8 cellular contexts compared by ENCODE assay signal in genomic region chr2:178450574-178451429, GRCh38. TPM values are rescaled to one million over a fixed set of nuclear protein-coding genes. Genes with fewer than 3 reads are reported as not detected.
DNase-seq lines count a peak whose midpoint lies in the region; ATAC-seq and TF ChIP-seq lines count a peak whose summit lies in the region.

A gene with protein sequence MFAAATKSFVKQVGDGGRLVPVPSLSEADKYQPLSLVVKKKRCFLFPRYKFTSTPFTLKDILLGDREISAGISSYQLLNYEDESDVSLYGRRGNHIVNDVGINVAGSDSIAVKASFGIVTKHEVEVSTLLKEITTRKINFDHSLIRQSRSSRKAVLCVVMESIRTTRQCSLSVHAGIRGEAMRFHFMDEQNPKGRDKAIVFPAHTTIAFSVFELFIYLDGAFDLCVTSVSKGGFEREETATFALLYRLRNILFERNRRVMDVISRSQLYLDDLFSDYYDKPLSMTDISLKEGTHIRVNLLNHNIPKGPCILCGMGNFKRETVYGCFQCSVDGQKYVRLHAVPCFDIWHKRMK (plus strand): TSS chr2:178451378. CDS start chr2:178453410, 2,032 bp downstream.
Gene PRKRA, minus strand, starts transcription at chr2:178451175. Its CDS starts 145 bp downstream, at chr2:178451030.

- no peaks in the 10 kb centered on the region for H3K27me3 ChIP-seq in thymus (ENCODE audit: control insufficient read depth, insufficient read depth)

- TF ChIP-seq POLR2A in GM10847 (IDR thresholded peaks at IDR 0.05; ENCODE audit: extremely low read depth, insufficient read length), result peak; percentile 79

- H3K27ac Mint-ChIP-seq in activated naive CD8-positive, alpha-beta T cell treated with anti-CD3 and anti-CD28 coated beads for 36 hours, result peak within 1 kb of the TSS; percentile 97
- H3K27ac Mint-ChIP-seq in glutamatergic neuron (ENCODE audit: unreplicated experiment), result peak within 1 kb of the TSS; percentile 100
- peak within 1 kb of the TSS; percentile 99 for H3K27ac Mint-ChIP-seq in osteocyte (ENCODE audit: unreplicated experiment)

- H3K4me3 Mint-ChIP-seq in activated naive CD8-positive, alpha-beta T cell treated with anti-CD3 and anti-CD28 coated beads for 36 hours, result peak within 1 kb of the TSS; percentile 91
- H3K4me3 Mint-ChIP-seq in glutamatergic neuron (ENCODE audit: unreplicated experiment), result peak within 1 kb of the TSS; percentile 93
- H3K4me3 Mint-ChIP-seq in osteocyte (ENCODE audit: unreplicated experiment), result peak within 1 kb of the TSS; percentile 82

- DNase-seq in NCI-H1105 (lab: John Stamatoyannopoulos, UW), result peak; percentile 89
- peak; percentile 87 for DNase-seq in SKM-1 (lab: John Stamatoyannopoulos, UW; ENCODE audit: unreplicated experiment)
- peak; percentile 98 for DNase-seq in activated naive CD8-positive, alpha-beta T cell treated with anti-CD3 and anti-CD28 coated beads for 36 hours
- DNase-seq in glutamatergic neuron, result peak; percentile 99
- peak; percentile 100 for DNase-seq in osteocyte (ENCODE audit: extremely low spot score, unreplicated experiment)

- peaks cover 27% of the 10 kb centered on the region for H3K4me1 Mint-ChIP-seq in activated naive CD8-positive, alpha-beta T cell treated with anti-CD3 and anti-CD28 coated beads for 36 hours
- H3K4me1 Mint-ChIP-seq in glutamatergic neuron (ENCODE audit: low read depth, unreplicated experiment) (peaks cover 18% of the 10 kb centered on the region), osteocyte (ENCODE audit: unreplicated experiment) (peaks cover 32% of the 10 kb centered on the region)

- TF ChIP-seq CTCF in glutamatergic neuron (IDR thresholded peaks at IDR 0.05; ENCODE audit: partially characterized antibody, unreplicated experiment) (no peak), osteocyte (IDR thresholded peaks at IDR 0.05) (no peak)

- peaks cover 21% of the 10 kb centered on the region for H3K36me3 Mint-ChIP-seq in activated naive CD8-positive, alpha-beta T cell treated with anti-CD3 and anti-CD28 coated beads for 36 hours
- no peaks in the 10 kb centered on the region for H3K36me3 Mint-ChIP-seq in glutamatergic neuron (ENCODE audit: unreplicated experiment)
- peaks cover 19% of the 10 kb centered on the region for H3K36me3 Mint-ChIP-seq in osteocyte (ENCODE audit: unreplicated experiment)

- peak; percentile 87 for ATAC-seq in HG02642 (IDR thresholded peaks at IDR 0.05; ENCODE audit: poor library complexity, unreplicated experiment)

- H3K27ac ChIP-seq in thymus (ENCODE audit: low read depth), result peak within 1 kb of the TSS; percentile 99

- H3K36me3 ChIP-seq in thymus (ENCODE audit: control insufficient read depth, insufficient read depth), result peaks cover 2% of the 10 kb centered on the region

- peak within 1 kb of the TSS; percentile 75 for H3K4me3 ChIP-seq in thymus (ENCODE audit: low read length)

- under 1% methylated on average over 91 of the region's 91 CpGs for WGBS in thymus

- H3K4me1 ChIP-seq in thymus (ENCODE audit: control insufficient read depth, insufficient read depth, low read length), result peaks cover 11% of the 10 kb centered on the region

- H3K9me3 ChIP-seq in thymus (ENCODE audit: control insufficient read depth), result no peaks in the 10 kb centered on the region

- no peaks in the 10 kb centered on the region for H3K9me3 Mint-ChIP-seq in activated naive CD8-positive, alpha-beta T cell treated with anti-CD3 and anti-CD28 coated beads for 36 hours
- H3K9me3 Mint-ChIP-seq in glutamatergic neuron (ENCODE audit: unreplicated experiment) (peaks cover 5% of the 10 kb centered on the region), osteocyte (ENCODE audit: unreplicated experiment) (no peaks in the 10 kb centered on the region)

- H3K27me3 Mint-ChIP-seq in activated naive CD8-positive, alpha-beta T cell treated with anti-CD3 and anti-CD28 coated beads for 36 hours, result no peaks in the 10 kb centered on the region
- H3K27me3 Mint-ChIP-seq in glutamatergic neuron (ENCODE audit: unreplicated experiment) (peaks cover 3% of the 10 kb centered on the region), osteocyte (ENCODE audit: unreplicated experiment) (no peaks in the 10 kb centered on the region)

RNA-seq across cellular contexts. Expression of the first gene that starts in this region (rescaled TPM):
- total RNA-seq in activated naive CD8-positive, alpha-beta T cell treated with anti-CD3 and anti-CD28 coated beads for 36 hours, result 1 to 10 TPM; 2.8 to 3.4 TPM
- total RNA-seq in glutamatergic neuron (ENCODE audit: unreplicated experiment) (2.0 TPM), osteocyte (7.4 TPM in 2 replicates)
- 13.6 TPM for polyA plus RNA-seq in thymus

RNA-seq across cellular contexts. Expression of gene PRKRA, which starts in this region (rescaled TPM):
- 10 to 100 TPM; 64.7 to 66.1 TPM for total RNA-seq in activated naive CD8-positive, alpha-beta T cell treated with anti-CD3 and anti-CD28 coated beads for 36 hours
- total RNA-seq in glutamatergic neuron (ENCODE audit: unreplicated experiment), result 86.6 TPM
- total RNA-seq in osteocyte, result 44.8 and 50.1 TPM in 2 replicates
- polyA plus RNA-seq in thymus, result 65.4 TPM

Comparison
In these comparisons a context has a peak if more than half of its experiments do, and no peak if none do; other contexts are left out.
1. Peak in every context shown above with its lines: DNase-seq, ATAC-seq, H3K4me3 ChIP-seq and H3K27ac ChIP-seq.